Comparison of ENCODE assay signal across 16 cellular contexts in the genomic region with DNA sequence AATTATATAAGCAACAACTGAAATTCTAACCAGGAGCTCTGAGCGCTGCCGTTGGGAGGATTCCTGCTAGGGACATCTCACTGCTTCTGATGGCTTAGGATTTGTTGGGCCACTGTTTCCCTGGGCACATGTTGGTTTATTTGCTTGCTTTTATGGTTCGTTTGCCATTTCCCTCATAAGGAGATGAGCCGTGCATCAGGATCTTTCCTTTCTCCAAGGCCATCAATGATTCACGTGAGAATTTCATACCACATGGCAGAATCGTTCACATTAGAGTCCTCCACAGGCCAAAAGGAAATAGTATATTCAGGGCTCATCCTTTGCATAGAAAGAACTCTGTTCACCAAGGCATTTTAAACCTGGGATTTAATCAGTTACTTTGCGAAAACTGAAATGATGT.
DNase-seq lines count a peak whose midpoint lies in the region; ATAC-seq and TF ChIP-seq lines count a peak whose summit lies in the region.
"Had no signal": no experiment of that assay in that cellular context is flagged by ENCODE, and none has a peak within 500 bp of the region (broad histone marks: within the 10 kb centered on the region; RNA-seq: fewer than 3 reads in every experiment).

No MANE protein-coding gene starts in this region.

- intact Hi-C loops in HCT116 (cut with micrococcal nuclease): no loop called here

- H3K36me3 ChIP-seq in HCT116 (ENCODE audit: control insufficient read depth in 1 of 2, insufficient read depth in 2 of 2, low read length in 2 of 2) (no peaks in the 10 kb centered on the region), SJSA1 (no peaks in the 10 kb centered on the region), skeletal muscle satellite cell (ENCODE audit: insufficient read depth, low read length) (no peaks in the 10 kb centered on the region)
- H3K36me3 ChIP-seq: gastroesophageal sphincter, sigmoid colon had no signal

- ATAC-seq in HCT116: no peak
- ATAC-seq in activated naive CD8-positive, alpha-beta T cell treated with anti-CD3 and anti-CD28 coated beads, Interleukin-2, amount 50 U/mL, for 24 hours: no peak
- ATAC-seq in naive thymus-derived CD8-positive, alpha-beta T cell: no peak
- no peak for ATAC-seq in GM21381 (IDR thresholded peaks at IDR 0.05; ENCODE audit: unreplicated experiment)
- ATAC-seq: activated T-cell treated with anti-CD3 and anti-CD28 coated beads, Interleukin-2, amount 50 U/mL, for 4 hours; left colon had no signal

- no peaks in the 10 kb centered on the region for H3K27me3 Mint-ChIP-seq in activated naive CD8-positive, alpha-beta T cell treated with anti-CD3 and anti-CD28 coated beads, Interleukin-2, amount 50 U/mL, for 24 hours
- H3K27me3 Mint-ChIP-seq in naive thymus-derived CD8-positive, alpha-beta T cell: no peaks in the 10 kb centered on the region
- H3K27me3 Mint-ChIP-seq: CD4-positive, alpha-beta T cell had no signal

- TF ChIP-seq CTCF in HCT116 (IDR thresholded peaks at IDR 0.05 in 2 of 3, conservative IDR thresholded peaks at IDR 0.05 in 1 of 3; ENCODE audit: borderline replicate concordance in 1 of 3, insufficient read depth in 1 of 3, low read depth in 2 of 3, low read length in 2 of 3) (no peak), foreskin fibroblast (IDR thresholded peaks at IDR 0.05; ENCODE audit: low read depth, low read length) (no peak)

- H3K27me3 ChIP-seq in HCT116 (ENCODE audit: insufficient read depth, low read length) (no peaks in the 10 kb centered on the region), SJSA1 (replicated peaks) (no peaks in the 10 kb centered on the region), skeletal muscle satellite cell (ENCODE audit: control insufficient read depth, insufficient read depth, low read length) (no peaks in the 10 kb centered on the region)
- H3K27me3 ChIP-seq: dorsolateral prefrontal cortex, gastroesophageal sphincter, sigmoid colon had no signal

- no peaks in the 10 kb centered on the region for H3K4me1 Mint-ChIP-seq in activated naive CD8-positive, alpha-beta T cell treated with anti-CD3 and anti-CD28 coated beads, Interleukin-2, amount 50 U/mL, for 24 hours
- no peaks in the 10 kb centered on the region for H3K4me1 Mint-ChIP-seq in naive thymus-derived CD8-positive, alpha-beta T cell

- CTCF ChIA-PET in HCT116 (lab: Charles Lee): no interaction called here

- no peaks in the 10 kb centered on the region for H3K36me3 Mint-ChIP-seq in activated naive CD8-positive, alpha-beta T cell treated with anti-CD3 and anti-CD28 coated beads, Interleukin-2, amount 50 U/mL, for 24 hours (ENCODE audit: low read depth)
- no peaks in the 10 kb centered on the region for H3K36me3 Mint-ChIP-seq in naive thymus-derived CD8-positive, alpha-beta T cell

- RAD21 ChIA-PET in HCT116 (lab: Charles Lee; ENCODE audit: low non-redundant PET in 1 of 2, low total read pairs in 2 of 2, uncharacterized antibody in 2 of 2, unreplicated experiment in 2 of 2): no interaction called here

- POLR2A ChIA-PET in HCT116 (lab: Charles Lee): no interaction called here
- POLR2A ChIA-PET in naive thymus-derived CD8-positive, alpha-beta T cell (lab: Charles Lee): no interaction called here

- H3K9me2 ChIP-seq in HCT116 (ENCODE audit: insufficient read depth): no peaks in the 10 kb centered on the region

- BruUV-seq in HCT116 (replicated peaks; lab: Mats Ljungman, UMichigan): no TSS peak

- H3K4me3 Mint-ChIP-seq in activated naive CD8-positive, alpha-beta T cell treated with anti-CD3 and anti-CD28 coated beads, Interleukin-2, amount 50 U/mL, for 24 hours: no peak overlapping the region
- H3K4me3 Mint-ChIP-seq in naive thymus-derived CD8-positive, alpha-beta T cell: no peak overlapping the region
- H3K4me3 Mint-ChIP-seq: activated T-cell treated with anti-CD3 and anti-CD28 coated beads, Interleukin-2, amount 50 U/mL, for 4 hours; CD4-positive, alpha-beta T cell; neural crest cell had no signal

- H3K4me2 ChIP-seq in HCT116 (ENCODE audit: low read length): peak overlapping the region; percentile 82
- H3K4me2 ChIP-seq in skeletal muscle satellite cell (ENCODE audit: low read length): peak overlapping the region; percentile 78

- DNase-seq in HCT116 (ENCODE audit: low read depth, low spot score) (no peak), SJSA1 (ENCODE audit: low read depth in 1 of 2, low spot score in 2 of 2) (no peak), foreskin fibroblast (peak; percentile 49 to 62), T-helper 2 cell (no peak)
- no peak for DNase-seq in activated naive CD8-positive, alpha-beta T cell treated with anti-CD3 and anti-CD28 coated beads, Interleukin-2, amount 50 U/mL, for 24 hours
- DNase-seq in naive thymus-derived CD8-positive, alpha-beta T cell: no peak
- DNase-seq: activated T-cell treated with anti-CD3 and anti-CD28 coated beads, Interleukin-2, amount 50 U/mL, for 4 hours; CD4-positive, alpha-beta T cell; dorsolateral prefrontal cortex; H7; left colon; sigmoid colon had no signal

- H3K27ac ChIP-seq in HCT116 (ENCODE audit: low read depth, low read length) (peak overlapping the region; percentile 71; the same call in 1 of the 2 replicates), SJSA1 (peak overlapping the region; percentile 88)

- H2AFZ ChIP-seq in HCT116 (ENCODE audit: low read depth, low read length, poor library complexity, severe bottlenecking): peak overlapping the region; percentile 86

- H3K9me3 ChIP-seq in HCT116 (ENCODE audit: control insufficient read depth in 1 of 2, insufficient read depth in 1 of 2, low read depth in 1 of 2, low read length in 2 of 2) (no peaks in the 10 kb centered on the region), SJSA1 (replicated peaks) (no peaks in the 10 kb centered on the region), skeletal muscle satellite cell (replicated peaks; ENCODE audit: low read length) (no peaks in the 10 kb centered on the region)
- H3K9me3 ChIP-seq: gastroesophageal sphincter, sigmoid colon had no signal

- TF ChIP-seq RAD21 in HCT116 (IDR thresholded peaks at IDR 0.05; ENCODE audit: low read depth): no peak

- H3K4me1 ChIP-seq in HCT116 (ENCODE audit: control insufficient read depth in 1 of 2, insufficient read depth in 2 of 2, low read length in 2 of 2) (peaks cover 13 to 24% of the 10 kb centered on the region in 2 experiments), SJSA1 (replicated peaks) (peaks cover 68% of the 10 kb centered on the region), skeletal muscle satellite cell (ENCODE audit: control insufficient read depth, insufficient read depth, low read length) (peaks cover 27% of the 10 kb centered on the region)

- H3K9me3 Mint-ChIP-seq in activated naive CD8-positive, alpha-beta T cell treated with anti-CD3 and anti-CD28 coated beads, Interleukin-2, amount 50 U/mL, for 24 hours: no peaks in the 10 kb centered on the region
- H3K9me3 Mint-ChIP-seq in naive thymus-derived CD8-positive, alpha-beta T cell: peaks cover 0 to 2% (median 0%) of the 10 kb centered on the region in 9 donors
- H3K9me3 Mint-ChIP-seq: activated T-cell treated with anti-CD3 and anti-CD28 coated beads, Interleukin-2, amount 50 U/mL, for 4 hours; CD4-positive, alpha-beta T cell; neural crest cell had no signal

- H3K79me2 ChIP-seq in HCT116 (ENCODE audit: insufficient read depth, low read length): no peaks in the 10 kb centered on the region

- TF ChIP-seq POLR2A in HCT116 (IDR thresholded peaks at IDR 0.05; ENCODE audit: borderline replicate concordance, extremely low read depth, insufficient read depth, insufficient read length): no peak

- H3K9ac ChIP-seq in HCT116 (ENCODE audit: low read length) (no peak overlapping the region), skeletal muscle satellite cell (ENCODE audit: low read depth, low read length) (peak overlapping the region; percentile 69)

- H3K4me3 ChIP-seq in HCT116 (replicated peaks in 1 of 2; ENCODE audit: low read depth in 1 of 2, low read length in 2 of 2) (no peak overlapping the region), SJSA1 (no peak overlapping the region), foreskin fibroblast (ENCODE audit: low read depth in 1 of 2, low read length in 2 of 2) (no peak overlapping the region), skeletal muscle satellite cell (ENCODE audit: low read length) (peak overlapping the region; percentile 54)
- H3K4me3 ChIP-seq: dorsolateral prefrontal cortex, gastroesophageal sphincter, sigmoid colon had no signal

- no peaks in the 10 kb centered on the region for H4K20me1 ChIP-seq in HCT116 (ENCODE audit: insufficient read depth)

- H3K27ac Mint-ChIP-seq in activated naive CD8-positive, alpha-beta T cell treated with anti-CD3 and anti-CD28 coated beads, Interleukin-2, amount 50 U/mL, for 24 hours: no peak overlapping the region
- no peak overlapping the region for H3K27ac Mint-ChIP-seq in naive thymus-derived CD8-positive, alpha-beta T cell
- H3K27ac Mint-ChIP-seq: CD4-positive, alpha-beta T cell had no signal

TF ChIP-seq in HCT116, 20 proteins besides CTCF, POLR2A, EP300 and RAD21:
- TF ChIP-seq FOSL1 (IDR thresholded peaks at IDR 0.05; ENCODE audit: low read depth) (no peak), POLR2AphosphoS5 (IDR thresholded peaks at IDR 0.05; ENCODE audit: low read depth, low read length) (no peak), YY1 (IDR thresholded peaks at IDR 0.05; ENCODE audit: extremely low read depth, insufficient replicate concordance, low read depth, low read length) (no peak), SIN3A (IDR thresholded peaks at IDR 0.05; ENCODE audit: low read depth) (no peak), SRF (IDR thresholded peaks at IDR 0.05; ENCODE audit: low read depth) (no peak), CBX3 (IDR thresholded peaks at IDR 0.05; ENCODE audit: low read depth) (no peak), CEBPB (IDR thresholded peaks at IDR 0.05; ENCODE audit: low read depth) (no peak), TCF7L2 (IDR thresholded peaks at IDR 0.05; ENCODE audit: borderline replicate concordance, extremely low read depth, insufficient read depth, insufficient read length) (no peak), JUND (IDR thresholded peaks at IDR 0.05) (no peak)
- TF ChIP-seq, protein P1, sequence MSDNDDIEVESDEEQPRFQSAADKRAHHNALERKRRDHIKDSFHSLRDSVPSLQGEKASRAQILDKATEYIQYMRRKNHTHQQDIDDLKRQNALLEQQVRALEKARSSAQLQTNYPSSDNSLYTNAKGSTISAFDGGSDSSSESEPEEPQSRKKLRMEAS (IDR thresholded peaks at IDR 0.05): no peak
- TF ChIP-seq, protein P2, sequence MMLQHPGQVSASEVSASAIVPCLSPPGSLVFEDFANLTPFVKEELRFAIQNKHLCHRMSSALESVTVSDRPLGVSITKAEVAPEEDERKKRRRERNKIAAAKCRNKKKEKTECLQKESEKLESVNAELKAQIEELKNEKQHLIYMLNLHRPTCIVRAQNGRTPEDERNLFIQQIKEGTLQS (IDR thresholded peaks at IDR 0.05): no peak

Comparison
In these comparisons a context has a peak if more than half of its experiments do, and no peak if none do; other contexts are left out.
1. DNase-seq: peak in foreskin fibroblast (2 of 2); none in HCT116 (single experiment), SJSA1 (0 of 2), activated naive CD8-positive, alpha-beta T cell treated with anti-CD3 and anti-CD28 coated beads, Interleukin-2, amount 50 U/mL, for 24 hours (single experiment), naive thymus-derived CD8-positive, alpha-beta T cell (0 of 10) and T-helper 2 cell (0 of 5).